In genomic region chr11:34173050-34173449, GRCh38 we compare ENCODE assay signal across 21 cellular contexts.
"Had no signal": no experiment of that assay in that cellular context is flagged by ENCODE, and none has a peak within 500 bp of the region (broad histone marks: within the 10 kb centered on the region; RNA-seq: fewer than 3 reads in every experiment).

No MANE protein-coding gene starts in this region.

- ATAC-seq: K562 had no signal

- H3K4me2 ChIP-seq: KMS-11 had no signal

- FAIRE-seq: K562, RCC 7860 had no signal

- H3K27me3 ChIP-seq: SJSA1 had no signal

- H3K9me3 Mint-ChIP-seq: IgD-negative memory B cell had no signal

- H3K27me3 Mint-ChIP-seq: IgD-negative memory B cell had no signal

- H3K9me3 ChIP-seq: SJSA1 had no signal

- H3K9ac ChIP-seq: KMS-11 had no signal

- DNase-seq: Kasumi-1, MM.1S, NCI-H1092 treated with DMSO at 0.1 percent for 48 hours, NCI-H1436, NCI-H187, NCI-H2029, NCI-H2171 treated with DMSO at 0.1 percent for 48 hours, NCI-H345, NCI-H446 treated with DMSO at 0.1 percent for 48 hours, NCI-H510A treated with DMSO at 0.1 percent for 48 hours, NCI-H526, NCI-H774, Right ventricle myocardium superior, RPMI8226, SIG-M5 had no signal

- H3K36me3 ChIP-seq: SJSA1 had no signal

- H3K27ac ChIP-seq: KMS-11, SJSA1, SK-N-MC had no signal

- H3K4me3 ChIP-seq: K562, SJSA1, SK-N-MC had no signal
